In genomic region chr6:31513456-31514165, GRCh38 we compare ENCODE assay signal across 20 cellular contexts. TPM values are rescaled to one million over a fixed set of nuclear protein-coding genes. Genes with fewer than 3 reads are reported as not detected.
DNase-seq lines count a peak whose midpoint lies in the region; TF ChIP-seq lines count a peak whose summit lies in the region.
"Had no signal": no experiment of that assay in that cellular context is flagged by ENCODE, and none has a peak within 500 bp of the region (broad histone marks: within the 10 kb centered on the region; RNA-seq: fewer than 3 reads in every experiment).

No MANE protein-coding gene starts in this region.

- no peak overlapping the region for H2AFZ ChIP-seq in hepatocyte

- no peaks in the 10 kb centered on the region for H3K9me2 ChIP-seq in hepatocyte (replicated peaks; ENCODE audit: insufficient read depth)

- TF ChIP-seq EP300 in esophagus muscularis mucosa (IDR thresholded peaks at IDR 0.05), result no peak

- H3K4me3 ChIP-seq in esophagus muscularis mucosa (no peak overlapping the region), hepatocyte (no peak overlapping the region)
- H3K4me3 ChIP-seq: body of pancreas, lung, SK-N-MC, thoracic aorta had no signal

- peak; percentile 25 for DNase-seq in AG08396 (ENCODE audit: low spot score)
- DNase-seq in HT1080 (ENCODE audit: low read depth), result peak; percentile 53
- DNase-seq in esophagus muscularis mucosa (ENCODE audit: extremely low spot score), result peak; percentile 62
- no peak for DNase-seq in NCI-H1930 (lab: John Stamatoyannopoulos, UW)
- no peak for DNase-seq in COR-L47 (lab: John Stamatoyannopoulos, UW)
- no peak for DNase-seq in hepatocyte (ENCODE audit: low spot score)
- DNase-seq: body of pancreas; effector memory CD4-positive, alpha-beta T cell; GF-D8; H9; kidney; NCI-H146; NCI-H2171; NCI-H524; small intestine; stimulated activated naive B cell treated with anti-CD40 and anti-IgM and Interleukin-4, amounts not matched to agents 10 μg/mL and 1 μg/mL and 100 μg/mL, for 72 hours had no signal

- no peak overlapping the region for H3K4me2 ChIP-seq in hepatocyte

- H3K36me3 ChIP-seq in esophagus muscularis mucosa (peaks cover 0 to 10% (median 4%) of the 10 kb centered on the region in 4 donors), hepatocyte (replicated peaks; ENCODE audit: insufficient read depth, low read depth) (no peaks in the 10 kb centered on the region)
- H3K36me3 ChIP-seq: thoracic aorta had no signal

- no peak for TF ChIP-seq CTCF in esophagus muscularis mucosa (IDR thresholded peaks at IDR 0.05)
- no peak for TF ChIP-seq CTCF in hepatocyte (IDR thresholded peaks at IDR 0.05; ENCODE audit: poor library complexity)

- H4K20me1 ChIP-seq in hepatocyte (ENCODE audit: insufficient read depth, poor library complexity, severe bottlenecking), result no peaks in the 10 kb centered on the region

- H3K9me3 ChIP-seq in esophagus muscularis mucosa (no peaks in the 10 kb centered on the region), hepatocyte (ENCODE audit: low read depth) (no peaks in the 10 kb centered on the region)
- H3K9me3 ChIP-seq: body of pancreas, thoracic aorta had no signal

- H3K4me1 ChIP-seq in esophagus muscularis mucosa (no peaks in the 10 kb centered on the region), hepatocyte (ENCODE audit: insufficient read depth) (no peaks in the 10 kb centered on the region)
- H3K4me1 ChIP-seq: body of pancreas had no signal

- no peak for TF ChIP-seq POLR2A in esophagus muscularis mucosa (IDR thresholded peaks at IDR 0.05; ENCODE audit: low read depth)

- no peaks in the 10 kb centered on the region for H3K79me2 ChIP-seq in hepatocyte

- WGBS in esophagus muscularis mucosa, result 86% methylated on average over 4 of the region's 5 CpGs
- 69% methylated on average over 5 of the region's 5 CpGs for WGBS in hepatocyte (ENCODE audit: low lambda C conversion rate, missing lambda C conversion rate)

- no peak overlapping the region for H3K27ac ChIP-seq in esophagus muscularis mucosa (replicated peaks in 1 of 4)
- H3K27ac ChIP-seq in hepatocyte, result no peak overlapping the region
- H3K27ac ChIP-seq: body of pancreas, SK-N-MC, thoracic aorta had no signal

- intact Hi-C loops in esophagus muscularis mucosa (cut with DNase I), result no loop called here

- H3K27me3 ChIP-seq in esophagus muscularis mucosa, result peaks cover 0 to 6% (median 0%) of the 10 kb centered on the region in 4 donors
- peaks cover 7% of the 10 kb centered on the region for H3K27me3 ChIP-seq in hepatocyte
- H3K27me3 ChIP-seq: body of pancreas had no signal

RNA-seq across cellular contexts. Expression of gene MCCD1, which starts 15.2 kb away (rescaled TPM):
- total RNA-seq in HT1080 (2014; rRNA removed; shearing (Covaris generic)), result not detected in 2 replicates
- polyA plus RNA-seq in HT1080 (2015; cell fraction: cytosol; rRNA removed), result not detected in 2 replicates
- not detected in 2 replicates for polyA plus RNA-seq in HT1080 (2015; cell fraction: nucleus; rRNA removed)
- total RNA-seq in esophagus muscularis mucosa, result not detected
- total RNA-seq in hepatocyte, result 0.47 and 1.2 TPM in 2 replicates
- 1.3 and 2.0 TPM in 2 replicates for polyA plus RNA-seq in hepatocyte
- total RNA-seq: body of pancreas, H9, lung, pulmonary artery endothelial cell, thoracic aorta had no signal
- polyA plus RNA-seq: lung, small intestine had no signal

RNA-seq across cellular contexts. Expression of gene MICB, which starts 15.7 kb away (rescaled TPM):
- not detected in 2 replicates for total RNA-seq in HT1080 (2014; rRNA removed; shearing (Covaris generic))
- polyA plus RNA-seq in HT1080 (2015; cell fraction: cytosol; rRNA removed), result 0.12 TPM in 1 of 2 replicates, not detected in the other
- polyA plus RNA-seq in HT1080 (2015; cell fraction: nucleus; rRNA removed), result not detected in 2 replicates
- 1 to 10 TPM in 2 of 4 donors, under 1 TPM in 2; 0.46 to 2.9 (median 1.7) TPM for total RNA-seq in esophagus muscularis mucosa
- total RNA-seq in hepatocyte, result 0.40 and 0.67 TPM in 2 replicates
- 0.11 and 0.44 TPM in 2 replicates for polyA plus RNA-seq in hepatocyte

RNA-seq across cellular contexts. Expression of gene DDX39B, which starts 28.2 kb away (rescaled TPM):
- 856 and 950 TPM in 2 replicates for total RNA-seq in HT1080 (2014; rRNA removed; shearing (Covaris generic))
- polyA plus RNA-seq in HT1080 (2015; cell fraction: cytosol; rRNA removed), result 496 and 573 TPM in 2 replicates
- 1,409 and 1,413 TPM in 2 replicates for polyA plus RNA-seq in HT1080 (2015; cell fraction: nucleus; rRNA removed)
- total RNA-seq in esophagus muscularis mucosa, result 100 to 1,000 TPM; 186 to 257 (median 213) TPM
- 207 and 287 TPM in 2 replicates for total RNA-seq in hepatocyte
- 210 and 238 TPM in 2 replicates for polyA plus RNA-seq in hepatocyte

RNA-seq across cellular contexts. Expression of gene ATP6V1G2, which starts 32.8 kb away (rescaled TPM):
- 2.1 TPM in 2 replicates for total RNA-seq in HT1080 (2014; rRNA removed; shearing (Covaris generic))
- polyA plus RNA-seq in HT1080 (2015; cell fraction: cytosol; rRNA removed), result 2.3 and 2.9 TPM in 2 replicates
- polyA plus RNA-seq in HT1080 (2015; cell fraction: nucleus; rRNA removed), result 4.4 and 5.4 TPM in 2 replicates
- total RNA-seq in esophagus muscularis mucosa (1 to 10 TPM; 2.0 to 5.0 (median 2.2) TPM), hepatocyte (0.63 and 0.88 TPM in 2 replicates)
- polyA plus RNA-seq in hepatocyte, result 0.73 TPM in 1 of 2 replicates, not detected in the other

RNA-seq across cellular contexts. Expression of gene NFKBIL1, which starts 33.8 kb away (rescaled TPM):
- 21.2 and 21.9 TPM in 2 replicates for total RNA-seq in HT1080 (2014; rRNA removed; shearing (Covaris generic))
- 23.7 and 24.9 TPM in 2 replicates for polyA plus RNA-seq in HT1080 (2015; cell fraction: cytosol; rRNA removed)
- 24.5 and 34.7 TPM in 2 replicates for polyA plus RNA-seq in HT1080 (2015; cell fraction: nucleus; rRNA removed)
- 10 to 100 TPM; 24.4 to 42.6 (median 29.6) TPM for total RNA-seq in esophagus muscularis mucosa
- 22.7 and 28.9 TPM in 2 replicates for total RNA-seq in hepatocyte
- 25.0 and 30.3 TPM in 2 replicates for polyA plus RNA-seq in hepatocyte

Comparison
In these comparisons a context has a peak if more than half of its experiments do, and no peak if none do; other contexts are left out.
1. DNase-seq: peak in AG08396 (single experiment), HT1080 (single experiment) and esophagus muscularis mucosa (single experiment); none in NCI-H1930 (0 of 2), COR-L47 (single experiment) and hepatocyte (single experiment).